Comparison of ENCODE assay signal across 9 cellular contexts in genomic region chr16:69859105-69859969, GRCh38.
DNase-seq lines count a peak whose midpoint lies in the region; ATAC-seq and TF ChIP-seq lines count a peak whose summit lies in the region.
"Had no signal": no experiment of that assay in that cellular context is flagged by ENCODE, and none has a peak within 500 bp of the region (broad histone marks: within the 10 kb centered on the region; RNA-seq: fewer than 3 reads in every experiment).

No MANE protein-coding gene starts in this region.

- H3K9me3 ChIP-seq in mammary epithelial cell (replicated peaks; ENCODE audit: insufficient read depth, low read length) (no peaks in the 10 kb centered on the region), right lobe of liver (no peaks in the 10 kb centered on the region)

- H3K27me3 Mint-ChIP-seq in HFFc6 (ENCODE audit: insufficient read depth) = no peaks in the 10 kb centered on the region; the same call in 1 of the 2 replicates
- H3K27me3 Mint-ChIP-seq: activated naive CD4-positive, alpha-beta T cell treated with anti-CD3 and anti-CD28 coated beads, Interleukin-2, amount 50 U/mL, for 24 hours had no signal

- intact Hi-C loops in mammary epithelial cell (cut with micrococcal nuclease) (loop anchor here (1.0 kb wide), 1 partner anchor 63 kb away; no protein-coding TSS in a partner anchor), right lobe of liver (cut with DNase I) (loop anchor here in 1 of 2 donors (10.0 kb wide), 1 partner anchor 65 kb away; no protein-coding TSS in a partner anchor)

- H4K20me1 ChIP-seq in mammary epithelial cell (ENCODE audit: insufficient read depth, low read length) = no peaks in the 10 kb centered on the region

- peak; percentile 64 for DNase-seq in Ammon's horn (ENCODE audit: low spot score)
- DNase-seq in HFFc6 = no peak
- peak; percentile 19 for DNase-seq in mammary epithelial cell
- DNase-seq in right lobe of liver = no peak
- no peak for DNase-seq in stimulated activated CD8-positive, alpha-beta memory T cell treated with anti-CD3 and anti-CD28 coated beads, Interleukin-4, amount 100 ng/mL, for 48 hours

- in situ Hi-C loops in mammary epithelial cell (cut with MboI; ENCODE audit: low sequenced_read_pairs in 2 of 2) = no loop called here

- CTCF ChIA-PET in mammary epithelial cell (lab: Charles Lee; ENCODE audit: low non-redundant PET) = interaction anchor here (0.6 to 0.7 kb wide), 2 partner anchors 33 to 65 kb away, joined by 6 to 8 read pairs; no protein-coding TSS in a partner anchor

- no peaks in the 10 kb centered on the region for H3K36me3 ChIP-seq in mammary epithelial cell (ENCODE audit: insufficient read depth, low read length)
- no peaks in the 10 kb centered on the region for H3K36me3 ChIP-seq in right lobe of liver

- no peak overlapping the region for H3K4me3 Mint-ChIP-seq in HFFc6
- H3K4me3 Mint-ChIP-seq: activated naive CD4-positive, alpha-beta T cell treated with anti-CD3 and anti-CD28 coated beads, Interleukin-2, amount 50 U/mL, for 24 hours had no signal

- H3K27me3 ChIP-seq in mammary epithelial cell (ENCODE audit: insufficient read depth, low read length) (no peaks in the 10 kb centered on the region), right lobe of liver (no peaks in the 10 kb centered on the region)

- peaks cover 24% of the 10 kb centered on the region for H3K4me1 Mint-ChIP-seq in HFFc6 (ENCODE audit: low read depth)

- H3K79me2 ChIP-seq in mammary epithelial cell (ENCODE audit: insufficient read depth, low read length) = no peaks in the 10 kb centered on the region

- no peak overlapping the region for H3K4me2 ChIP-seq in mammary epithelial cell (ENCODE audit: insufficient read depth, low read depth, low read length)

- H3K27ac ChIP-seq in mammary epithelial cell (ENCODE audit: insufficient read depth, low read depth, low read length) (no peak overlapping the region), right lobe of liver (peak overlapping the region in 1 of 3 donors; percentile 30)

- 24% methylated on average over 7 of the region's 20 CpGs for WGBS in mammary epithelial cell (ENCODE audit: low coverage, missing lambda C conversion rate)
- WGBS in right lobe of liver (ENCODE audit: insufficient coverage, low coverage, low lambda C conversion rate, missing lambda C conversion rate) = 66% methylated on average over 20 of the region's 20 CpGs

- peaks cover 5% of the 10 kb centered on the region; the same call in 1 of the 2 replicates for H3K36me3 Mint-ChIP-seq in HFFc6 (ENCODE audit: low read depth)

- H3K4me3 ChIP-seq in mammary epithelial cell (replicated peaks in 1 of 3; ENCODE audit: insufficient read depth in 1 of 3, low read depth in 2 of 3, low read length in 3 of 3) (no peak overlapping the region), right lobe of liver (no peak overlapping the region)

- no peaks in the 10 kb centered on the region for H3K9me3 Mint-ChIP-seq in HFFc6
- H3K9me3 Mint-ChIP-seq: activated naive CD4-positive, alpha-beta T cell treated with anti-CD3 and anti-CD28 coated beads, Interleukin-2, amount 50 U/mL, for 24 hours had no signal

- no peak overlapping the region for H3K27ac Mint-ChIP-seq in HFFc6
- H3K27ac Mint-ChIP-seq: activated naive CD4-positive, alpha-beta T cell treated with anti-CD3 and anti-CD28 coated beads, Interleukin-2, amount 50 U/mL, for 24 hours had no signal

- peak; percentile 48; the same call in 1 of the 2 replicates for TF ChIP-seq CTCF in HFFc6 (IDR thresholded peaks at IDR 0.05)
- TF ChIP-seq CTCF in mammary epithelial cell (conservative IDR thresholded peaks at IDR 0.05 in 1 of 2, IDR thresholded peaks at IDR 0.05 in 1 of 2; ENCODE audit: extremely low read depth in 1 of 2, insufficient read depth in 1 of 2, low read depth in 1 of 2, low read length in 2 of 2) = peak; percentile 28 to 54
- TF ChIP-seq CTCF in right lobe of liver (IDR thresholded peaks at IDR 0.05) = peak in 3 of 4 donors; percentile 9 to 25 (median 25)

- no peak overlapping the region for H3K9ac ChIP-seq in mammary epithelial cell (ENCODE audit: insufficient read depth, low read length)

- no peak for TF ChIP-seq POLR2A in right lobe of liver (IDR thresholded peaks at IDR 0.05)

- H3K4me1 ChIP-seq in mammary epithelial cell (ENCODE audit: insufficient read depth, low read length) (no peaks in the 10 kb centered on the region), right lobe of liver (peaks cover 0 to 30% (median 7%) of the 10 kb centered on the region in 4 donors)

- ATAC-seq in right lobe of liver (peak; percentile 74 to 82 (median 80)), HG02678 (IDR thresholded peaks at IDR 0.05; ENCODE audit: unreplicated experiment) (no peak), GM21528 (IDR thresholded peaks at IDR 0.05; ENCODE audit: low FRiP score, unreplicated experiment) (no peak), HG03039 (IDR thresholded peaks at IDR 0.05; ENCODE audit: unreplicated experiment) (no peak)

- dilution Hi-C loops in mammary epithelial cell (cut with HindIII; ENCODE audit: low sequenced_read_pairs) = loop anchor here (5.0 kb wide), 1 partner anchor 72 kb away; no protein-coding TSS in a partner anchor

- BruUV-seq in mammary epithelial cell (replicated peaks; lab: Mats Ljungman, UMichigan) = no TSS peak

- no peak overlapping the region for H2AFZ ChIP-seq in mammary epithelial cell (ENCODE audit: low read depth, low read length)

Comparison
In these comparisons a context has a peak if more than half of its experiments do, and no peak if none do; other contexts are left out.
1. DNase-seq: peak in Ammon's horn (single experiment) and mammary epithelial cell (single experiment); none in HFFc6 (single experiment), right lobe of liver (0 of 3) and stimulated activated CD8-positive, alpha-beta memory T cell treated with anti-CD3 and anti-CD28 coated beads, Interleukin-4, amount 100 ng/mL, for 48 hours (single experiment).
2. ATAC-seq: peak in right lobe of liver (4 of 4); none in HG02678 (single experiment), GM21528 (single experiment) and HG03039 (single experiment).
3. Peak in every context shown above with its lines, with median percentiles within 50 percentile points of each other: CTCF ChIP-seq.